Comparison of ENCODE assay signal across 26 cellular contexts in genomic region chr17:50569592-50569991, GRCh38. TPM values are rescaled to one million over a fixed set of nuclear protein-coding genes. Genes with fewer than 3 reads are reported as not detected.
"Had no signal": no experiment of that assay in that cellular context is flagged by ENCODE, and none has a peak within 500 bp of the region (broad histone marks: within the 10 kb centered on the region; RNA-seq: fewer than 3 reads in every experiment).

No MANE protein-coding gene starts in this region.

- H3K4me1 ChIP-seq: SJSA1 had no signal

- ATAC-seq: HepG2 had no signal

- H3K4me3 ChIP-seq: MG63, SJSA1, SK-N-MC had no signal

- H3K36me3 ChIP-seq: MG63, SJSA1 had no signal

- DNase-seq: IMR-90, Karpas-422, KG1, MG63, NCI-H1092, NCI-H1105 treated with DMSO at 0.1 percent for 48 hours, NCI-H1417 treated with DMSO at 0.1 percent for 48 hours, NCI-H146, NCI-H1694 treated with DMSO at 0.1 percent for 48 hours, NCI-H1930, NCI-H2081, NCI-H2107, NCI-H2171, NCI-H226, NCI-H446, NCI-H510A, NCI-H524 treated with DMSO at 0.1 percent for 48 hours, NCI-H69, NCI-H774, Right ventricle myocardium superior, RPMI8226, SIG-M5 had no signal

- H3K9me3 ChIP-seq: MG63, SJSA1 had no signal

- H3K27ac ChIP-seq: SJSA1, SK-N-MC had no signal

RNA-seq across cellular contexts. Expression of gene CACNA1G, which starts 9.1 kb away (rescaled TPM):
- polyA plus RNA-seq: HepG2 had no signal

RNA-seq across cellular contexts. Expression of gene EPN3, which starts 37.1 kb away (rescaled TPM):
- total RNA-seq: HT1080, IMR-90 had no signal
